Comparison of ENCODE assay signal across 8 cellular contexts in the genomic region with DNA sequence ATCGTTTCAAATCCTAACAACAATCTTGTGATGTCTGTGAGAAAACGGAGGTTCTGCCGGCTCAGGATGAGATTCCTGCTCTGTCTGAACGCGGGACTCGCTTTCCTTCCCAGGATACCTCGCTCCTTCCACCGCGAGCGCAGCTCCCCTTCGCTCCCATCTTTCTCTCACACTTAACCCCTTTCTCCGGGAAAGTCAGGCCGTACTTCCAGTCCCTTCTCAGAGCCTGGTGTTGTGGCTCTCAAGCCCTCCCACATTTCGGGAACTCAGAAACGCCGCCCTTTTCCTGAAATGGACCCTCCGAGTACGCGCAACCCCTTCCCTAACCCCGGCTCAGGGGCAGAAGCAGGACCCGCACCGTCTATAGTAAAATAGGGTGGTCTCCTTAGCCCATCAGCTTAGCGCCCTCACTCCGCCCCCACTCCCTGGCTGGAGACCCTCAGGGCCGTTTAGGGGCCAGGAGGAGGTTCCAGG. TPM values are rescaled to one million over a fixed set of nuclear protein-coding genes. Genes with fewer than 3 reads are reported as not detected.
DNase-seq lines count a peak whose midpoint lies in the region; FAIRE-seq and TF ChIP-seq lines count a peak whose summit lies in the region.

No MANE protein-coding gene starts in this region.

- H4K20me1 ChIP-seq in H9 (ENCODE audit: control insufficient read depth, insufficient read depth, insufficient read length) = no peaks in the 10 kb centered on the region

- TF ChIP-seq CTCF in H9 (conservative IDR thresholded peaks at IDR 0.05) (no peak), bronchial epithelial cell (IDR thresholded peaks at IDR 0.05; ENCODE audit: insufficient read depth, low read length, severe bottlenecking) (no peak)

- H3K79me1 ChIP-seq in H9 (ENCODE audit: insufficient read depth, low read depth, low read length, poor library complexity, severe bottlenecking) = no peaks in the 10 kb centered on the region

- no peaks in the 10 kb centered on the region for H3K27me3 ChIP-seq in H9 (ENCODE audit: insufficient read depth, low read length)
- H3K27me3 ChIP-seq in bronchial epithelial cell (ENCODE audit: control insufficient read depth, insufficient read depth, low read length) = no peaks in the 10 kb centered on the region
- H3K27me3 ChIP-seq in layer of hippocampus (ENCODE audit: control insufficient read depth, insufficient read depth, low read length) = no peaks in the 10 kb centered on the region
- no peaks in the 10 kb centered on the region for H3K27me3 ChIP-seq in stomach smooth muscle (ENCODE audit: control insufficient read depth in 1 of 2, insufficient read depth in 2 of 2, low read length in 2 of 2)

- no peak overlapping the region for H2BK12ac ChIP-seq in H9 (ENCODE audit: insufficient read length, low read depth, low read length)

- no peak overlapping the region for H2AK5ac ChIP-seq in H9 (ENCODE audit: insufficient read length, low read length)

- H2BK120ac ChIP-seq in H9 (ENCODE audit: low read depth, low read length, poor library complexity, severe bottlenecking) = no peak overlapping the region

- H3K79me2 ChIP-seq in H9 (ENCODE audit: insufficient read depth, low read length) = peaks cover 31% of the 10 kb centered on the region

- H3K9me3 ChIP-seq in H9 (ENCODE audit: control insufficient read depth, low read depth, low read length) (no peaks in the 10 kb centered on the region), stomach smooth muscle (ENCODE audit: control insufficient read depth in 2 of 2, low read length in 2 of 2) (no peaks in the 10 kb centered on the region)

- no CpG with 5 or more reads among the region's 25 CpGs for WGBS in H9 (ENCODE audit: extremely low coverage, insufficient read length, low lambda C conversion rate)

- peak overlapping the region; percentile 97 to 98 for H3K4me3 Mint-ChIP-seq in H9

- DNase-seq in DMS53 treated with DMSO at 0.1 percent for 48 hours (lab: John Stamatoyannopoulos, UW; ENCODE audit: unreplicated experiment) (peak; percentile 19), H9 (no peak), NCI-H524 treated with DMSO at 0.1 percent for 48 hours (lab: John Stamatoyannopoulos, UW) (peak; percentile 44), bronchial epithelial cell (ENCODE audit: low read depth) (peak; percentile 27), amniotic stem cell (lab: John Stamatoyannopoulos, UW) (no peak), UCSD-AML1 (lab: John Stamatoyannopoulos, UW; ENCODE audit: unreplicated experiment) (no peak)

- peak overlapping the region; percentile 61 for H3K4me2 ChIP-seq in H9 (ENCODE audit: insufficient read depth, insufficient read length, low read length)

- H2BK20ac ChIP-seq in H9 (ENCODE audit: low read depth, low read length, poor library complexity, severe bottlenecking) = no peak overlapping the region

- H2BK15ac ChIP-seq in H9 (ENCODE audit: low read depth, low read length) = no peak overlapping the region

- H3K18ac ChIP-seq in H9 (ENCODE audit: insufficient read length, low read depth, low read length) = peak overlapping the region; percentile 86

- peaks cover 50 to 64% of the 10 kb centered on the region in 2 experiments for H3K4me1 Mint-ChIP-seq in H9

- H3K23me2 ChIP-seq in H9 (ENCODE audit: insufficient read length, low read depth, low read length, poor library complexity, severe bottlenecking) = peaks cover 13% of the 10 kb centered on the region

- peak overlapping the region; percentile 13 for H4K5ac ChIP-seq in H9 (ENCODE audit: insufficient read length, low read depth, low read length)

- H3K27ac ChIP-seq in H9 (ENCODE audit: insufficient read length, low read depth, low read length) = peak overlapping the region; percentile 86
- peak overlapping the region; percentile 98 for H3K27ac ChIP-seq in layer of hippocampus (ENCODE audit: low read depth, low read length)
- H3K27ac ChIP-seq in stomach smooth muscle (ENCODE audit: low read length) = peak overlapping the region; percentile 100

- peak overlapping the region; percentile 98 to 99 (median 98) for H3K27ac Mint-ChIP-seq in H9

- no peak overlapping the region for H4K8ac ChIP-seq in H9 (replicated peaks; ENCODE audit: insufficient read length, low read depth, low read length)

- peak overlapping the region; percentile 1 for H2AFZ ChIP-seq in H9 (ENCODE audit: low read length)

- peak overlapping the region; percentile 57 for H3K14ac ChIP-seq in H9 (ENCODE audit: insufficient read depth, low read length)

- H3K56ac ChIP-seq in H9 (ENCODE audit: insufficient read length, low read depth, low read length) = no peak overlapping the region

- H3K9me3 Mint-ChIP-seq in H9 = no peaks in the 10 kb centered on the region

- H3K27me3 Mint-ChIP-seq in H9 (ENCODE audit: low read depth) = no peaks in the 10 kb centered on the region

- no peak overlapping the region for H2BK5ac ChIP-seq in H9 (ENCODE audit: insufficient read length, low read length)

- H4K91ac ChIP-seq in H9 (ENCODE audit: insufficient read length, low read depth, low read length) = no peak overlapping the region

- peak overlapping the region; percentile 92 for H3K4me3 ChIP-seq in bronchial epithelial cell (ENCODE audit: low read depth, low read length)
- H3K4me3 ChIP-seq in stomach smooth muscle (ENCODE audit: low read length in 2 of 2) = peak overlapping the region; percentile 68 to 99

- peaks cover 6% of the 10 kb centered on the region for H3K4me1 ChIP-seq in H9 (ENCODE audit: insufficient read depth, low read length)
- H3K4me1 ChIP-seq in stomach smooth muscle (ENCODE audit: control insufficient read depth, insufficient read depth, low read length) = peaks cover 36% of the 10 kb centered on the region

- no peak for FAIRE-seq in bronchial epithelial cell (lab: Jason Lieb, UNC)

- H3T11ph ChIP-seq in H9 (ENCODE audit: low read length) = peak overlapping the region; percentile 21

- H3K9ac ChIP-seq in H9 (ENCODE audit: extremely low read depth, insufficient read length, low read length) (peak overlapping the region; percentile 61), stomach smooth muscle (ENCODE audit: low read length in 2 of 2) (peak overlapping the region; percentile 98 to 99)

- no peak overlapping the region for H3K23ac ChIP-seq in H9 (ENCODE audit: insufficient read length, low read depth, low read length)

- peaks cover 0 to 19% (median 1%) of the 10 kb centered on the region in 3 experiments; a peak in 5 of 7 replicates for H3K36me3 Mint-ChIP-seq in H9 (ENCODE audit: insufficient read depth in 1 of 3, low read depth in 3 of 3)

- H3K36me3 ChIP-seq in bronchial epithelial cell (ENCODE audit: control insufficient read depth, insufficient read depth, low read length) = no peaks in the 10 kb centered on the region
- H3K36me3 ChIP-seq in stomach smooth muscle (ENCODE audit: control insufficient read depth in 2 of 2, insufficient read depth in 2 of 2, low read length in 2 of 2) = no peaks in the 10 kb centered on the region

- no peak overlapping the region; the same call in 1 of the 2 replicates for H3K4ac ChIP-seq in H9 (ENCODE audit: low read depth, low read length)

RNA-seq across cellular contexts. Expression of a gene that starts 0.4 kb away (rescaled TPM):
- 77.9 and 83.3 TPM in 2 replicates for total RNA-seq in H9 (2021)
- 73.5 and 94.2 TPM in 2 replicates for total RNA-seq in bronchial epithelial cell

RNA-seq across cellular contexts. Expression of a gene that starts 47.6 kb away (rescaled TPM):
- total RNA-seq in H9 (2021) (68.7 and 71.9 TPM in 2 replicates), bronchial epithelial cell (6.1 and 8.2 TPM in 2 replicates)

Comparison
In these comparisons a context has a peak if more than half of its experiments do, and no peak if none do; other contexts are left out.
1. DNase-seq: peak in DMS53 treated with DMSO at 0.1 percent for 48 hours (single experiment), NCI-H524 treated with DMSO at 0.1 percent for 48 hours (single experiment) and bronchial epithelial cell (single experiment); none in H9 (single experiment), amniotic stem cell (single experiment) and UCSD-AML1 (single experiment).
2. Peak in every context shown above with its lines, with median percentiles within 50 percentile points of each other: H3K27ac ChIP-seq.